In genomic region chr5:125446986-125447385, GRCh38 we compare ENCODE assay signal across 22 cellular contexts.
A peak's percentile ranks its signal among the peaks of the same experiment; 100 is the strongest.
DNase-seq lines count a peak whose midpoint lies in the region; ATAC-seq and TF ChIP-seq lines count a peak whose summit lies in the region.
"Had no signal": no experiment of that assay in that cellular context is flagged by ENCODE, and none has a peak within 500 bp of the region (broad histone marks: within the 10 kb centered on the region; RNA-seq: fewer than 3 reads in every experiment).

No MANE protein-coding gene starts in this region.

- peaks cover 13% of the 10 kb centered on the region for H3K4me1 ChIP-seq in SJSA1 (replicated peaks)
- H3K4me1 ChIP-seq: BE2C, heart right ventricle, tibial artery had no signal

- DNase-seq in HFF-Myc (ENCODE audit: extremely low read depth, low read depth) (peak; percentile 33), SJSA1 (ENCODE audit: low read depth in 1 of 2, low spot score in 2 of 2) (peak in 1 of 2 experiments; percentile 45), epithelial cell of prostate (ENCODE audit: low read depth, low spot score) (peak; percentile 44), skeletal muscle cell (ENCODE audit: low read depth) (peak; percentile 86), SKM-1 (lab: John Stamatoyannopoulos, UW; ENCODE audit: unreplicated experiment) (no peak)
- DNase-seq: activated CD8-positive, alpha-beta T cell treated with anti-CD3 and anti-CD28 coated beads, Interleukin-2, amount 10 ng/mL, durations not matched to agents 7 days and 5 days; activated naive CD4-positive, alpha-beta T cell treated with Interleukin-2 at 50 U/mL for 16 hours; activated T-cell treated with anti-CD3 and anti-CD28 coated beads, Interleukin-2, amount 50 U/mL, for 24 hours; anterior cingulate cortex; BE2C; cortex of kidney; GOT3; heart right ventricle; Kasumi-1; NCI-H1436; NCI-H2171; retina; stimulated activated naive B cell treated with anti-CD40 and anti-IgM and Interleukin-4, amounts not matched to agents 10 μg/mL and 1 μg/mL and 100 μg/mL, for 72 hours; tibial artery had no signal

- H3K4me3 ChIP-seq in HFF-Myc (replicated peaks; ENCODE audit: low read depth, low read length) (no peak overlapping the region), SJSA1 (no peak overlapping the region), skeletal muscle cell (ENCODE audit: low read depth, low read length) (no peak overlapping the region)
- H3K4me3 ChIP-seq: heart right ventricle, tibial artery had no signal

- H3K27ac ChIP-seq in SJSA1 (peak overlapping the region; percentile 27; the same call in 1 of the 2 replicates), epithelial cell of prostate (no peak overlapping the region)
- H3K27ac ChIP-seq: heart right ventricle, neutrophil, tibial artery had no signal

- no peak for TF ChIP-seq CTCF in HFF-Myc (IDR thresholded peaks at IDR 0.05; ENCODE audit: low read depth, low read length, missing control alignments)

- no peaks in the 10 kb centered on the region for H3K27me3 ChIP-seq in SJSA1 (replicated peaks)
- H3K27me3 ChIP-seq: BE2C, heart right ventricle, neutrophil, tibial artery had no signal

- H3K36me3 ChIP-seq in SJSA1, result no peaks in the 10 kb centered on the region
- H3K36me3 ChIP-seq: BE2C, heart right ventricle, neutrophil, tibial artery had no signal

- H3K9me3 ChIP-seq in SJSA1 (replicated peaks), result no peaks in the 10 kb centered on the region
- H3K9me3 ChIP-seq: BE2C, neutrophil had no signal

- ATAC-seq in GM18502 (IDR thresholded peaks at IDR 0.05; ENCODE audit: poor library complexity, unreplicated experiment) (no peak), HG03045 (IDR thresholded peaks at IDR 0.05; ENCODE audit: unreplicated experiment) (no peak)
- ATAC-seq: activated CD8-positive, alpha-beta T cell treated with anti-CD3 and anti-CD28 coated beads, Interleukin-2, amount 10 ng/mL, durations not matched to agents 7 days and 5 days; heart right ventricle; stimulated activated naive B cell treated with anti-CD40 and anti-IgM and Interleukin-4, amounts not matched to agents 10 μg/mL and 1 μg/mL and 100 μg/mL, for 72 hours had no signal
